Comparison of ENCODE assay signal across 8 cellular contexts in genomic region chr11:43904737-43905515, GRCh38. TPM values are rescaled to one million over a fixed set of nuclear protein-coding genes. Genes with fewer than 3 reads are reported as not detected.
DNase-seq lines count a peak whose midpoint lies in the region; ATAC-seq lines count a peak whose summit lies in the region.

No MANE protein-coding gene starts in this region.

- no peak overlapping the region for H2BK5ac ChIP-seq in trophoblast cell (ENCODE audit: low read depth, low read length, poor library complexity)

- no peak overlapping the region for H2BK12ac ChIP-seq in trophoblast cell (ENCODE audit: low read length)

- no peak overlapping the region for H4K12ac ChIP-seq in trophoblast cell (ENCODE audit: low read depth, low read length)

- H3K27ac ChIP-seq in esophagus (ENCODE audit: low read depth in 2 of 2, low read length in 1 of 2) (peak overlapping the region; percentile 7 to 37), substantia nigra (ENCODE audit: low read depth, low read length, poor library complexity, severe bottlenecking) (peak overlapping the region; percentile 8), trophoblast cell (ENCODE audit: low read depth, low read length) (no peak overlapping the region)

- H2AFZ ChIP-seq in trophoblast cell (ENCODE audit: insufficient read depth, low read length, poor library complexity), result no peak overlapping the region

- H3K4me3 ChIP-seq in esophagus (ENCODE audit: low read depth in 1 of 2, low read length in 2 of 2) (no peak overlapping the region), trophoblast cell (ENCODE audit: low read depth, low read length) (no peak overlapping the region)

- no peak overlapping the region for H3K18ac ChIP-seq in trophoblast cell (ENCODE audit: low read length)

- H3K36me3 ChIP-seq in esophagus (ENCODE audit: control insufficient read depth in 2 of 2, insufficient read depth in 2 of 2, low read length in 1 of 2), result peaks cover 6 to 15% of the 10 kb centered on the region in 2 donors
- H3K36me3 ChIP-seq in trophoblast cell (ENCODE audit: control insufficient read depth in 1 of 2, insufficient read depth in 2 of 2, low read length in 2 of 2), result no peaks in the 10 kb centered on the region

- peaks cover 15% of the 10 kb centered on the region for H3K4me1 Mint-ChIP-seq in stimulated activated naive CD8-positive, alpha-beta T cell treated with anti-CD3 and anti-CD28 coated beads, Interleukin-15, amount 100 ng/mL, for 72 hours

- H3K4ac ChIP-seq in trophoblast cell (ENCODE audit: low read depth, low read length), result no peak overlapping the region

- H3K9me3 Mint-ChIP-seq in stimulated activated naive CD8-positive, alpha-beta T cell treated with anti-CD3 and anti-CD28 coated beads, Interleukin-15, amount 100 ng/mL, for 72 hours, result no peaks in the 10 kb centered on the region

- no peak overlapping the region for H3K4me3 Mint-ChIP-seq in stimulated activated naive CD8-positive, alpha-beta T cell treated with anti-CD3 and anti-CD28 coated beads, Interleukin-15, amount 100 ng/mL, for 72 hours

- H3K9ac ChIP-seq in trophoblast cell (ENCODE audit: low read length), result no peak overlapping the region

- no peaks in the 10 kb centered on the region for H3K79me2 ChIP-seq in trophoblast cell (ENCODE audit: control insufficient read depth, insufficient read depth, low read length, poor library complexity)

- no peak overlapping the region for H2BK120ac ChIP-seq in trophoblast cell (ENCODE audit: insufficient read depth, low read length, poor library complexity)

- H3K79me1 ChIP-seq in trophoblast cell (ENCODE audit: low read length), result no peaks in the 10 kb centered on the region

- no peak overlapping the region for H3K4me2 ChIP-seq in trophoblast cell (ENCODE audit: low read length)

- H3K23ac ChIP-seq in trophoblast cell (ENCODE audit: low read length), result no peak overlapping the region

- no peak overlapping the region for H3K27ac Mint-ChIP-seq in stimulated activated naive CD8-positive, alpha-beta T cell treated with anti-CD3 and anti-CD28 coated beads, Interleukin-15, amount 100 ng/mL, for 72 hours

- H3K27me3 Mint-ChIP-seq in stimulated activated naive CD8-positive, alpha-beta T cell treated with anti-CD3 and anti-CD28 coated beads, Interleukin-15, amount 100 ng/mL, for 72 hours, result no peaks in the 10 kb centered on the region

- no peak overlapping the region for H3K14ac ChIP-seq in trophoblast cell (ENCODE audit: low read length)

- DNase-seq in RPMI7951 (ENCODE audit: low read depth), result peak; percentile 2
- DNase-seq in medulla oblongata (ENCODE audit: extremely low spot score), result peak; percentile 71
- DNase-seq in substantia nigra (lab: John Stamatoyannopoulos, UW), result peak in 3 of 49 donors; percentile 25 to 64 (median 48)
- DNase-seq in GM03348 (ENCODE audit: low spot score), result no peak
- DNase-seq in stimulated activated naive CD8-positive, alpha-beta T cell treated with anti-CD3 and anti-CD28 coated beads, Interleukin-15, amount 100 ng/mL, for 72 hours, result no peak
- DNase-seq in trophoblast cell, result no peak

- no peak overlapping the region for H4K91ac ChIP-seq in trophoblast cell (ENCODE audit: low read depth, low read length)

- no peaks in the 10 kb centered on the region for H3K4me1 ChIP-seq in esophagus (ENCODE audit: control insufficient read depth in 2 of 2, insufficient read depth in 2 of 2, low read length in 1 of 2)
- no peaks in the 10 kb centered on the region for H3K4me1 ChIP-seq in trophoblast cell (ENCODE audit: control insufficient read depth in 1 of 2, insufficient read depth in 2 of 2, low read length in 2 of 2)

- H4K8ac ChIP-seq in trophoblast cell (ENCODE audit: low read depth, low read length), result no peak overlapping the region

- WGBS in esophagus, 2 donors, result 38 to 55% methylated on average over 10 of the region's 10 CpGs
- no CpG with 5 or more reads among the region's 10 CpGs for WGBS in trophoblast cell (ENCODE audit: extremely low coverage, insufficient coverage, insufficient read length)

- no peak for ATAC-seq in stimulated activated naive CD8-positive, alpha-beta T cell treated with anti-CD3 and anti-CD28 coated beads, Interleukin-15, amount 100 ng/mL, for 72 hours
- no peak for ATAC-seq in GM21526 (IDR thresholded peaks at IDR 0.05; ENCODE audit: low FRiP score, unreplicated experiment)

- no peak overlapping the region for H2AK5ac ChIP-seq in trophoblast cell (ENCODE audit: low read length)

- H3K9me3 ChIP-seq in esophagus (ENCODE audit: control insufficient read depth in 2 of 2, insufficient read depth in 1 of 2, low read depth in 1 of 2, low read length in 1 of 2), result no peaks in the 10 kb centered on the region
- no peaks in the 10 kb centered on the region for H3K9me3 ChIP-seq in trophoblast cell (ENCODE audit: insufficient read depth, low read depth, low read length)

- H3K27me3 ChIP-seq in esophagus (ENCODE audit: control insufficient read depth in 1 of 2, insufficient read depth in 2 of 2, low read length in 2 of 2) (no peaks in the 10 kb centered on the region), trophoblast cell (ENCODE audit: insufficient read depth, low read length) (no peaks in the 10 kb centered on the region)

RNA-seq across cellular contexts. Expression of gene ALKBH3, which starts 24.3 kb away (rescaled TPM):
- 39.2 and 46.7 TPM in 2 replicates for total RNA-seq in RPMI7951 (2014; rRNA removed; shearing (Covaris generic))
- polyA plus RNA-seq in esophagus, result 10 to 100 TPM; 15.3 to 23.2 TPM
- polyA plus RNA-seq in trophoblast cell (2013), result 9.7 and 10.0 TPM in 2 replicates

RNA-seq across cellular contexts. Expression of gene C11orf96, which starts 37.5 kb away (rescaled TPM):
- total RNA-seq in RPMI7951 (2014; rRNA removed; shearing (Covaris generic)), result 0.49 and 0.60 TPM in 2 replicates
- polyA plus RNA-seq in esophagus, result 10 to 100 TPM in 1 of 2 donors, 1 to 10 TPM in 1; 4.8 to 38.4 TPM
- polyA plus RNA-seq in trophoblast cell (2013), result 11.5 and 12.2 TPM in 2 replicates

Comparison
In these comparisons a context has a peak if more than half of its experiments do, and no peak if none do; other contexts are left out.
1. DNase-seq: peak in RPMI7951 (single experiment) and medulla oblongata (single experiment); none in GM03348 (single experiment), stimulated activated naive CD8-positive, alpha-beta T cell treated with anti-CD3 and anti-CD28 coated beads, Interleukin-15, amount 100 ng/mL, for 72 hours (0 of 2) and trophoblast cell (0 of 2).